ENCODE assay signal across 8 cellular contexts in genomic region chr10:113854019-113854756, GRCh38. TPM values are rescaled to one million over a fixed set of nuclear protein-coding genes. Genes with fewer than 3 reads are reported as not detected.
A peak's percentile ranks its signal among the peaks of the same experiment; 100 is the strongest.
DNase-seq lines count a peak whose midpoint lies in the region; ATAC-seq lines count a peak whose summit lies in the region.

Gene DCLRE1A (minus strand): TSS chr10:113854082. CDS start chr10:113853182, 900 bp downstream.
Gene NHLRC2 (plus strand): TSS chr10:113854661. CDS start chr10:113854873, 212 bp downstream.

- ATAC-seq in GM18517 (IDR thresholded peaks at IDR 0.05; ENCODE audit: unreplicated experiment): peak; percentile 35
- peak; percentile 34 for ATAC-seq in HG03103 (IDR thresholded peaks at IDR 0.05; ENCODE audit: low read depth, unreplicated experiment)

- DNase-seq in A172 (ENCODE audit: low spot score): peak; percentile 57
- DNase-seq in NCI-H446 (lab: John Stamatoyannopoulos, UW): peak; percentile 34 to 66
- DNase-seq in activated CD4-positive, alpha-beta T cell treated with anti-CD3 and anti-CD28 coated beads for 1 hour: peak; percentile 44
- peak; percentile 68 for DNase-seq in cerebellum (ENCODE audit: low spot score)
- peak; percentile 63 for DNase-seq in kidney glomerular epithelial cell (lab: John Stamatoyannopoulos, UW)
- peak; percentile 81 for DNase-seq in stimulated activated CD4-positive, alpha-beta T cell treated with anti-CD3 and anti-CD28 coated beads, Interleukin-15, amount 100 ng/mL, for 24 hours

RNA-seq across cellular contexts. Expression of gene DCLRE1A, which starts in this region (rescaled TPM):
- total RNA-seq in A172 (2014; rRNA removed; shearing (Covaris generic)): 16.4 and 18.1 TPM in 2 replicates
- 12.7 TPM for total RNA-seq in cerebellum

RNA-seq across cellular contexts. Expression of gene NHLRC2, which starts in this region (rescaled TPM):
- 23.7 and 29.1 TPM in 2 replicates for total RNA-seq in A172 (2014; rRNA removed; shearing (Covaris generic))
- 33.8 TPM for total RNA-seq in cerebellum

Comparison
In these comparisons a context has a peak if more than half of its experiments do, and no peak if none do; other contexts are left out.
1. Peak in every context shown above with its lines: DNase-seq and ATAC-seq.